Comparison of ENCODE assay signal across 29 cellular contexts in the genomic region with DNA sequence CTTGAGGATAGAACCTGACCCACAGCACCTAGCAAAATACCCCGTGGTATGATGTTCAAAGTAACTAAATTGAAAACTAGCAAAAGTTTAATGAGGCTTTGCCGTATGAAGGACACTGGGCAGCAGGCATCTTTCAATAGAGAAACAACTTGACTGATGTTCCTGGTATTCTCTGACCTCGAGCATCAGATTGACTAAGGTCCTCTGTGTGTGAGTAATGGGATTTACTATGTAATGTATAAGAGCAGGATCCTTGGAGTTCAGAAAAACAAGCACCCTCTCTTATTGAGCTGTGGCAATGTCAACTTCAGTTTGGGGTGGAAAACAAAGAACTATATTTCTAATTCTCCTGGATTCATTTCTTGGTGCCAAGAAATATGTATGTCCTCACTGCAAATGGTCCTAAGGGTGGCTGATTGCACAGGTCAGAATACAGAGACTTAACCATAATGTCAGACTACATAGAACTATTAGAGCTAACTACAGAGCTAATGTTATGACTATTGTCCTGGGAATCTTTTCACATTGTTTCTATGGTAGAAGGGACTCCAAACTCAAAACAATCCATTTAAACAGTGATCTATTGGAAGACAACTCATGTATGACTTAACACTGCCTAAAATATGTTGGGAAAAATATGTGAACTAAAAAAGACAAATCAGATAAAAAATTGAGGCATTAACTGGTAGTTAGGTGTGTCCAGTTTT. TPM values are rescaled to one million over a fixed set of nuclear protein-coding genes. Genes with fewer than 3 reads are reported as not detected.
A peak's percentile ranks its signal among the peaks of the same experiment; 100 is the strongest.
DNase-seq lines count a peak whose midpoint lies in the region; ATAC-seq, FAIRE-seq and TF ChIP-seq lines count a peak whose summit lies in the region.
"Had no signal": no experiment of that assay in that cellular context is flagged by ENCODE, and none has a peak within 500 bp of the region (broad histone marks: within the 10 kb centered on the region; RNA-seq: fewer than 3 reads in every experiment).

No MANE protein-coding gene starts in this region.

- no peak overlapping the region for H3K4me2 ChIP-seq in endothelial cell of umbilical vein (ENCODE audit: insufficient read depth, low read length)

- dilution Hi-C loops in endothelial cell of umbilical vein (cut with MboI; ENCODE audit: extremely low pct_ligation_motif_present, low sequenced_read_pairs): no loop called here

- H3K9me3 ChIP-seq in endothelial cell of umbilical vein (replicated peaks; ENCODE audit: control insufficient read depth, insufficient read depth, low read length) (no peaks in the 10 kb centered on the region), Caco-2 (no peaks in the 10 kb centered on the region)
- H3K9me3 ChIP-seq: esophagus squamous epithelium had no signal

- POLR2A ChIA-PET in endothelial cell of umbilical vein (lab: Charles Lee): no interaction called here
- POLR2A ChIA-PET in Caco-2 (lab: Charles Lee): no interaction called here

- CTCF ChIA-PET in endothelial cell of umbilical vein (lab: Charles Lee) (interaction anchor here (1.0 to 2.2 kb wide), 2 partner anchors 14 to 24 kb away, joined by 3 to 5 read pairs; no protein-coding TSS in a partner anchor), Caco-2 (lab: Charles Lee) (no interaction called here)

- BruUV-seq in endothelial cell of umbilical vein (replicated peaks; lab: Mats Ljungman, UMichigan) (no TSS peak), Caco-2 (replicated peaks; lab: Mats Ljungman, UMichigan) (no TSS peak)

- H3K4me1 Mint-ChIP-seq in HFFc6 (ENCODE audit: low read depth) (peaks cover 33% of the 10 kb centered on the region), Caco-2 (ENCODE audit: low read depth, unreplicated experiment) (no peaks in the 10 kb centered on the region)
- no peaks in the 10 kb centered on the region for H3K4me1 Mint-ChIP-seq in stimulated activated effector memory CD8-positive, alpha-beta T cell treated with anti-CD3 and anti-CD28 coated beads, Interleukin-12 subunit alpha, Interleukin-12 subunit beta, amount 100 ng/mL, for 72 hours
- H3K4me1 Mint-ChIP-seq in activated T-cell treated with anti-CD3 and anti-CD28 coated beads, Interleukin-2, amount 50 U/mL, for 72 hours (ENCODE audit: low read depth): no peaks in the 10 kb centered on the region
- H3K4me1 Mint-ChIP-seq: activated CD4-positive, alpha-beta T cell treated with anti-CD3 and anti-CD28 coated beads, Interleukin-2, amount 10 ng/mL, durations not matched to agents 7 days and 5 days; memory B cell had no signal

- H3K27me3 Mint-ChIP-seq in HFFc6 (ENCODE audit: insufficient read depth) (no peaks in the 10 kb centered on the region), Caco-2 (ENCODE audit: insufficient read depth, unreplicated experiment) (no peaks in the 10 kb centered on the region)
- H3K27me3 Mint-ChIP-seq in activated T-cell treated with anti-CD3 and anti-CD28 coated beads, Interleukin-2, amount 50 U/mL, for 72 hours (ENCODE audit: low read depth): no peaks in the 10 kb centered on the region
- H3K27me3 Mint-ChIP-seq: memory B cell had no signal

- H4K20me1 ChIP-seq in endothelial cell of umbilical vein (replicated peaks; ENCODE audit: control insufficient read depth, extremely low read depth, insufficient read depth, low read length): no peaks in the 10 kb centered on the region

- no peak overlapping the region for H2AFZ ChIP-seq in endothelial cell of umbilical vein (ENCODE audit: low read depth, low read length)

- FAIRE-seq in endothelial cell of umbilical vein (lab: Jason Lieb, UNC): peak; percentile 15
- FAIRE-seq: bronchial epithelial cell, K562 had no signal

- peak; percentile 86 for DNase-seq in ACHN
- DNase-seq in HFFc6: peak; percentile 51
- DNase-seq in endothelial cell of umbilical vein (ENCODE audit: low read depth, low spot score): no peak
- DNase-seq in kidney tubule cell (ENCODE audit: low spot score): peak; percentile 93
- DNase-seq in stimulated activated effector memory CD8-positive, alpha-beta T cell treated with anti-CD3 and anti-CD28 coated beads, Interleukin-12 subunit alpha, Interleukin-12 subunit beta, amount 100 ng/mL, for 72 hours (ENCODE audit: low spot score in 2 of 2): no peak
- DNase-seq in Caco-2: no peak
- DNase-seq in activated T-cell treated with anti-CD3 and anti-CD28 coated beads, Interleukin-2, amount 50 U/mL, for 72 hours: no peak
- DNase-seq: activated CD4-positive, alpha-beta T cell treated with anti-CD3 and anti-CD28 coated beads, Interleukin-2, amount 10 ng/mL, durations not matched to agents 7 days and 5 days; activated naive CD4-positive, alpha-beta T cell treated with anti-CD3 and anti-CD28 coated beads for 36 hours; activated T-cell treated with anti-CD3 and anti-CD28 coated beads, Interleukin-2, amount 50 U/mL, for 48 hours; amniotic stem cell; effector memory CD8-positive, alpha-beta T cell; esophagus squamous epithelium; GOT3; head of caudate nucleus; left colon; NCI-H2171; NCI-H69; substantia nigra had no signal

- H3K79me2 ChIP-seq in endothelial cell of umbilical vein (ENCODE audit: control insufficient read depth, insufficient read depth, low read length): no peaks in the 10 kb centered on the region

- H3K4me1 ChIP-seq in endothelial cell of umbilical vein (ENCODE audit: control insufficient read depth, extremely low read depth, insufficient read depth, low read length) (no peaks in the 10 kb centered on the region), Caco-2 (no peaks in the 10 kb centered on the region)

- H3K27ac Mint-ChIP-seq in HFFc6 (peak overlapping the region; percentile 54), Caco-2 (ENCODE audit: unreplicated experiment) (no peak overlapping the region)
- no peak overlapping the region for H3K27ac Mint-ChIP-seq in stimulated activated effector memory CD8-positive, alpha-beta T cell treated with anti-CD3 and anti-CD28 coated beads, Interleukin-12 subunit alpha, Interleukin-12 subunit beta, amount 100 ng/mL, for 72 hours
- no peak overlapping the region for H3K27ac Mint-ChIP-seq in activated T-cell treated with anti-CD3 and anti-CD28 coated beads, Interleukin-2, amount 50 U/mL, for 72 hours
- H3K27ac Mint-ChIP-seq: activated CD4-positive, alpha-beta T cell treated with anti-CD3 and anti-CD28 coated beads, Interleukin-2, amount 10 ng/mL, durations not matched to agents 7 days and 5 days; activated naive CD4-positive, alpha-beta T cell treated with anti-CD3 and anti-CD28 coated beads for 36 hours; effector memory CD8-positive, alpha-beta T cell; memory B cell had no signal

- no peaks in the 10 kb centered on the region for H3K36me3 ChIP-seq in endothelial cell of umbilical vein (ENCODE audit: control insufficient read depth in 2 of 2, extremely low read depth in 1 of 2, insufficient read depth in 2 of 2, low read length in 2 of 2)
- no peaks in the 10 kb centered on the region for H3K36me3 ChIP-seq in Caco-2 (ENCODE audit: control insufficient read depth, insufficient read depth, low read length)
- H3K36me3 ChIP-seq: esophagus squamous epithelium had no signal

- no peaks in the 10 kb centered on the region for H3K9me3 Mint-ChIP-seq in HFFc6
- H3K9me3 Mint-ChIP-seq in stimulated activated effector memory CD8-positive, alpha-beta T cell treated with anti-CD3 and anti-CD28 coated beads, Interleukin-12 subunit alpha, Interleukin-12 subunit beta, amount 100 ng/mL, for 72 hours: no peaks in the 10 kb centered on the region
- no peaks in the 10 kb centered on the region for H3K9me3 Mint-ChIP-seq in Caco-2 (ENCODE audit: unreplicated experiment)
- no peaks in the 10 kb centered on the region for H3K9me3 Mint-ChIP-seq in activated T-cell treated with anti-CD3 and anti-CD28 coated beads, Interleukin-2, amount 50 U/mL, for 72 hours
- H3K9me3 Mint-ChIP-seq: activated CD4-positive, alpha-beta T cell treated with anti-CD3 and anti-CD28 coated beads, Interleukin-2, amount 10 ng/mL, durations not matched to agents 7 days and 5 days; activated naive CD4-positive, alpha-beta T cell treated with anti-CD3 and anti-CD28 coated beads for 36 hours; effector memory CD8-positive, alpha-beta T cell; memory B cell had no signal

- no peak overlapping the region for H3K27ac ChIP-seq in endothelial cell of umbilical vein (ENCODE audit: insufficient read depth, low read depth, low read length)
- H3K27ac ChIP-seq: C4-2B, esophagus squamous epithelium, RWPE1, skin epidermis, VCaP had no signal

- ATAC-seq in stimulated activated effector memory CD8-positive, alpha-beta T cell treated with anti-CD3 and anti-CD28 coated beads, Interleukin-12 subunit alpha, Interleukin-12 subunit beta, amount 100 ng/mL, for 72 hours: no peak
- no peak for ATAC-seq in activated T-cell treated with anti-CD3 and anti-CD28 coated beads, Interleukin-2, amount 50 U/mL, for 72 hours (replicated peaks in 1 of 2)
- no peak for ATAC-seq in HG03521 (IDR thresholded peaks at IDR 0.05; ENCODE audit: unreplicated experiment)
- ATAC-seq: effector memory CD8-positive, alpha-beta T cell; K562; left colon had no signal

- TF ChIP-seq CTCF in HFFc6 (IDR thresholded peaks at IDR 0.05) (no peak), endothelial cell of umbilical vein (IDR thresholded peaks at IDR 0.05; ENCODE audit: extremely low read depth in 1 of 2, insufficient read depth in 1 of 2, low read depth in 1 of 2, low read length in 2 of 2) (no peak), Caco-2 (IDR thresholded peaks at IDR 0.05; ENCODE audit: insufficient read depth in 1 of 2, low read depth in 1 of 2, low read length in 1 of 2, severe bottlenecking in 1 of 2, unreplicated experiment in 1 of 2) (no peak)

- H3K4me3 Mint-ChIP-seq in HFFc6 (no peak overlapping the region), Caco-2 (ENCODE audit: unreplicated experiment) (no peak overlapping the region)
- H3K4me3 Mint-ChIP-seq in stimulated activated effector memory CD8-positive, alpha-beta T cell treated with anti-CD3 and anti-CD28 coated beads, Interleukin-12 subunit alpha, Interleukin-12 subunit beta, amount 100 ng/mL, for 72 hours: no peak overlapping the region
- no peak overlapping the region for H3K4me3 Mint-ChIP-seq in activated T-cell treated with anti-CD3 and anti-CD28 coated beads, Interleukin-2, amount 50 U/mL, for 72 hours
- H3K4me3 Mint-ChIP-seq: activated CD4-positive, alpha-beta T cell treated with anti-CD3 and anti-CD28 coated beads, Interleukin-2, amount 10 ng/mL, durations not matched to agents 7 days and 5 days; activated naive CD4-positive, alpha-beta T cell treated with anti-CD3 and anti-CD28 coated beads for 36 hours; effector memory CD8-positive, alpha-beta T cell; memory B cell had no signal

- H3K36me3 Mint-ChIP-seq in HFFc6 (ENCODE audit: low read depth) (no peaks in the 10 kb centered on the region; the same call in 1 of the 2 replicates), Caco-2 (ENCODE audit: insufficient read depth, unreplicated experiment) (no peaks in the 10 kb centered on the region)
- no peaks in the 10 kb centered on the region for H3K36me3 Mint-ChIP-seq in stimulated activated effector memory CD8-positive, alpha-beta T cell treated with anti-CD3 and anti-CD28 coated beads, Interleukin-12 subunit alpha, Interleukin-12 subunit beta, amount 100 ng/mL, for 72 hours
- H3K36me3 Mint-ChIP-seq in activated T-cell treated with anti-CD3 and anti-CD28 coated beads, Interleukin-2, amount 50 U/mL, for 72 hours (ENCODE audit: insufficient read depth in 2 of 2): no peaks in the 10 kb centered on the region
- H3K36me3 Mint-ChIP-seq: memory B cell had no signal

- H3K27me3 ChIP-seq in endothelial cell of umbilical vein (ENCODE audit: control insufficient read depth in 2 of 2, insufficient read depth in 2 of 2, low read length in 2 of 2) (no peaks in the 10 kb centered on the region), Caco-2 (replicated peaks; ENCODE audit: control insufficient read depth, insufficient read depth, low read length) (no peaks in the 10 kb centered on the region)
- H3K27me3 ChIP-seq: esophagus squamous epithelium had no signal

- TF ChIP-seq POLR2A in endothelial cell of umbilical vein (IDR thresholded peaks at IDR 0.05; ENCODE audit: low read depth, low read length): no peak

- no peaks in the 10 kb centered on the region for H3K9me1 ChIP-seq in endothelial cell of umbilical vein (replicated peaks; ENCODE audit: control insufficient read depth, extremely low read depth, insufficient read depth, low read length)

- in situ Hi-C loops in ACHN (cut with HindIII; ENCODE audit: low pct_ligation_motif_present, low pct_unique_long_range_greater_than_20kb, low sequenced_read_pairs): no loop called here

- intact Hi-C loops in endothelial cell of umbilical vein (cut with micrococcal nuclease) (no loop called here), Caco-2 (cut with micrococcal nuclease; ENCODE audit: unreplicated experiment) (no loop called here)

- H3K4me3 ChIP-seq in endothelial cell of umbilical vein (replicated peaks in 1 of 3; ENCODE audit: insufficient read depth in 1 of 3, low read depth in 1 of 3, low read length in 3 of 3): no peak overlapping the region
- no peak overlapping the region for H3K4me3 ChIP-seq in Caco-2 (ENCODE audit: low read depth, low read length)
- H3K4me3 ChIP-seq: coronary artery, esophagus squamous epithelium, K562, skin epidermis had no signal

- no peak overlapping the region for H3K9ac ChIP-seq in endothelial cell of umbilical vein (replicated peaks; ENCODE audit: extremely low read depth, insufficient read depth, low read length)

RNA-seq across cellular contexts. Expression of gene TNFAIP6, which starts 4.4 kb away (rescaled TPM):
- 1 to 10 TPM in 5 of 6 experiments, under 1 TPM in 1; 0.92 to 2.4 (median 2.3) TPM for total RNA-seq in HFFc6 (2021; fragmentation: NEBNext Ultra II Directional; extraction: Animal tissue kit (Norgen Biotek cat#: 25700))
- total RNA-seq in endothelial cell of umbilical vein (not detected in 2 replicates), Caco-2 (2022) (not detected in 2 replicates)
- not detected in 2 replicates for polyA plus RNA-seq in endothelial cell of umbilical vein
- not detected in 2 replicates for polyA plus RNA-seq in endothelial cell of umbilical vein (2011; cell fraction: cytosol; rRNA removed)
- not detected in 2 replicates for polyA plus RNA-seq in endothelial cell of umbilical vein (2011; cell fraction: nucleus; rRNA removed)
- polyA plus RNA-seq in endothelial cell of umbilical vein (2012): not detected in 2 replicates
- polyA minus RNA-seq in endothelial cell of umbilical vein: not detected in 2 replicates
- polyA minus RNA-seq in endothelial cell of umbilical vein (2011; cell fraction: cytosol; rRNA and poly(A)+ RNA removed): not detected
- not detected in 2 replicates for polyA minus RNA-seq in endothelial cell of umbilical vein (2011; cell fraction: nucleus; rRNA and poly(A)+ RNA removed)
- not detected for total RNA-seq in activated T-cell treated with anti-CD3 and anti-CD28 coated beads, Interleukin-2, amount 50 U/mL, for 72 hours
- total RNA-seq: activated CD4-positive, alpha-beta T cell treated with anti-CD3 and anti-CD28 coated beads, Interleukin-2, amount 10 ng/mL, durations not matched to agents 7 days and 5 days; activated naive CD4-positive, alpha-beta T cell treated with anti-CD3 and anti-CD28 coated beads for 36 hours; K562; pulmonary artery endothelial cell had no signal

RNA-seq across cellular contexts. Expression of gene RIF1, which starts 47.9 kb away (rescaled TPM):
- 10 to 100 TPM; 26.3 to 34.1 (median 30.0) TPM for total RNA-seq in HFFc6 (2021; fragmentation: NEBNext Ultra II Directional; extraction: Animal tissue kit (Norgen Biotek cat#: 25700))
- total RNA-seq in endothelial cell of umbilical vein (43.7 and 55.3 TPM in 2 replicates), Caco-2 (2022) (62.9 and 63.9 TPM in 2 replicates)
- 3.1 and 5.1 TPM in 2 replicates for polyA plus RNA-seq in endothelial cell of umbilical vein
- polyA plus RNA-seq in endothelial cell of umbilical vein (2011; cell fraction: cytosol; rRNA removed): 4.3 and 4.9 TPM in 2 replicates
- 21.1 and 28.8 TPM in 2 replicates for polyA plus RNA-seq in endothelial cell of umbilical vein (2011; cell fraction: nucleus; rRNA removed)
- 13.8 and 19.0 TPM in 2 replicates for polyA plus RNA-seq in endothelial cell of umbilical vein (2012)
- polyA minus RNA-seq in endothelial cell of umbilical vein: 50.4 and 60.0 TPM in 2 replicates
- polyA minus RNA-seq in endothelial cell of umbilical vein (2011; cell fraction: cytosol; rRNA and poly(A)+ RNA removed): 28.2 TPM
- 62.4 and 110 TPM in 2 replicates for polyA minus RNA-seq in endothelial cell of umbilical vein (2011; cell fraction: nucleus; rRNA and poly(A)+ RNA removed)
- total RNA-seq in activated T-cell treated with anti-CD3 and anti-CD28 coated beads, Interleukin-2, amount 50 U/mL, for 72 hours: 10 to 100 TPM; 50.4 to 58.3 TPM

Comparison
In these comparisons a context has a peak if more than half of its experiments do, and no peak if none do; other contexts are left out.
1. DNase-seq: peak in ACHN (single experiment), HFFc6 (single experiment) and kidney tubule cell (single experiment); none in endothelial cell of umbilical vein (single experiment), stimulated activated effector memory CD8-positive, alpha-beta T cell treated with anti-CD3 and anti-CD28 coated beads, Interleukin-12 subunit alpha, Interleukin-12 subunit beta, amount 100 ng/mL, for 72 hours (0 of 2), Caco-2 (0 of 2) and activated T-cell treated with anti-CD3 and anti-CD28 coated beads, Interleukin-2, amount 50 U/mL, for 72 hours (0 of 2).